In genomic region chr3:134406331-134407246, GRCh38 we compare ENCODE assay signal across 8 cellular contexts. TPM values are rescaled to one million over a fixed set of nuclear protein-coding genes. Genes with fewer than 3 reads are reported as not detected.
DNase-seq lines count a peak whose midpoint lies in the region; ATAC-seq lines count a peak whose summit lies in the region.

No MANE protein-coding gene starts in this region.

- H3K4me3 ChIP-seq in HUES48 (ENCODE audit: low read depth, low read length), result peak overlapping the region; percentile 52

- no peaks in the 10 kb centered on the region for H3K36me3 ChIP-seq in HUES48 (ENCODE audit: control insufficient read depth, insufficient read depth, low read length)

- H3K27me3 ChIP-seq in HUES48 (ENCODE audit: control insufficient read depth, insufficient read depth, low read length), result peaks cover 55% of the 10 kb centered on the region

- intact Hi-C loops in cardiac septum (cut with DNase I), result no loop called here

- ATAC-seq in GM21360 (IDR thresholded peaks at IDR 0.05; ENCODE audit: unreplicated experiment), result no peak

- H3K9ac ChIP-seq in HUES48 (ENCODE audit: low read depth, low read length), result peak overlapping the region; percentile 12

- peak overlapping the region; percentile 39 for H3K27ac ChIP-seq in HUES48 (ENCODE audit: low read depth, low read length)

- DNase-seq in SHP77 treated with DMSO at 0.1 percent for 48 hours (lab: John Stamatoyannopoulos, UW) (peak; percentile 82), cardiac septum (ENCODE audit: low spot score) (peak; percentile 84), pons (ENCODE audit: low spot score) (peak; percentile 85), KG1 (lab: John Stamatoyannopoulos, UW) (no peak), A172 (ENCODE audit: low spot score) (no peak)
- no peak for DNase-seq in activated CD4-positive, alpha-beta T cell treated with anti-CD3 and anti-CD28 coated beads, Interleukin-2, amount 50 U/mL, for 1 hour

- peaks cover 31% of the 10 kb centered on the region for H3K4me1 ChIP-seq in HUES48 (ENCODE audit: control insufficient read depth, insufficient read depth, low read length)

- H3K9me3 ChIP-seq in HUES48 (ENCODE audit: control insufficient read depth, insufficient read depth, low read length), result peaks cover 15% of the 10 kb centered on the region

RNA-seq across cellular contexts. Expression of gene AMOTL2, which starts 32.3 kb away (rescaled TPM):
- 64.6 TPM for total RNA-seq in cardiac septum
- total RNA-seq in A172 (2014; rRNA removed; shearing (Covaris generic)), result 168 and 182 TPM in 2 replicates

Comparison
In these comparisons a context has a peak if more than half of its experiments do, and no peak if none do; other contexts are left out.
1. DNase-seq: peak in SHP77 treated with DMSO at 0.1 percent for 48 hours (single experiment), cardiac septum (single experiment) and pons (single experiment); none in KG1 (single experiment), A172 (single experiment) and activated CD4-positive, alpha-beta T cell treated with anti-CD3 and anti-CD28 coated beads, Interleukin-2, amount 50 U/mL, for 1 hour (single experiment).